In genomic region chr9:26882154-26882553, GRCh38 we compare ENCODE assay signal across 26 cellular contexts. TPM values are rescaled to one million over a fixed set of nuclear protein-coding genes. Genes with fewer than 3 reads are reported as not detected.
"Had no signal": no experiment of that assay in that cellular context is flagged by ENCODE, and none has a peak within 500 bp of the region (broad histone marks: within the 10 kb centered on the region; RNA-seq: fewer than 3 reads in every experiment).

No MANE protein-coding gene starts in this region.

- H3K4me2 ChIP-seq: SK-N-SH had no signal

- H3K9me2 ChIP-seq: SK-N-SH had no signal

- FAIRE-seq: HTR-8/SVneo had no signal

- H3K9me3 ChIP-seq: MG63, SK-N-SH had no signal

- H3K27ac ChIP-seq: HL-60, RWPE1 had no signal

- DNase-seq: Karpas-422, KG1, MG63, NCI-H1092, NCI-H1105 treated with DMSO at 0.1 percent for 48 hours, NCI-H1417 treated with DMSO at 0.1 percent for 48 hours, NCI-H146, NCI-H1694 treated with DMSO at 0.1 percent for 48 hours, NCI-H1930, NCI-H2081 treated with DMSO at 0.1 percent for 48 hours, NCI-H2171, NCI-H226, NCI-H446, NCI-H510A, NCI-H524 treated with DMSO at 0.1 percent for 48 hours, NCI-H69, NCI-H774, PC-3, SHP77, SK-N-SH, SW 1271 had no signal

- H3K27me3 ChIP-seq: MG63 had no signal

- H3K4me3 ChIP-seq: MG63 had no signal

- H3K9ac ChIP-seq: SK-N-SH had no signal

- ATAC-seq: Panc1, PC-3 had no signal

RNA-seq across cellular contexts. Expression of gene CAAP1, which starts 10.4 kb away (rescaled TPM):
- total RNA-seq: SK-MEL-5 had no signal
